In the genomic region with DNA sequence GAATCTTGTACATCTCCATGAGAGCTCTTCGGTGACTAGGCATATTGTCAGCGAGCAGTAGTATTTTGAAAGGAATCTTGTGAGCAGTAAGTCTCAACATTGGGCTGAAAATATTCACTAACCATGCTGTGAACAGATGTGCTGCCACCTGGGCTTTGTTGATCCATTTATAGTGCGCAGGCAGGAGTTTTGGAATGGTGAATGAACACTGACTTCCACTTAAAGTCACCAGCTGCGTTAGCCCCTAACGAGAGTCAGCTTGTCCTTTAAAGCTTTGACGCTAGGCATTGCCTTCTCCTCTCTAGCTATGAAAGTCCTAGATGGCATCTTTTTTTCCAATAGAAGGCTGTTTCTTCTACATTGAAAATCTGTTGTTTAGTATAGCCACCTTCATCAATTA, we compare ENCODE assay signal across 18 cellular contexts. TPM values are rescaled to one million over a fixed set of nuclear protein-coding genes. Genes with fewer than 3 reads are reported as not detected.
A peak's percentile ranks its signal among the peaks of the same experiment; 100 is the strongest.
DNase-seq lines count a peak whose midpoint lies in the region; ATAC-seq, FAIRE-seq and TF ChIP-seq lines count a peak whose summit lies in the region.
"Had no signal": no experiment of that assay in that cellular context is flagged by ENCODE, and none has a peak within 500 bp of the region (broad histone marks: within the 10 kb centered on the region; RNA-seq: fewer than 3 reads in every experiment).

No MANE protein-coding gene starts in this region.

- peaks cover 13% of the 10 kb centered on the region for H3K36me3 Mint-ChIP-seq in natural killer cell
- H3K36me3 Mint-ChIP-seq in natural killer cell treated with Interleukin-12 subunit alpha and Interleukin-12 subunit beta and Interleukin-15 and Interleukin-18, amount 100 ng/mL, for 72 hours: peaks cover 7% of the 10 kb centered on the region

- intact Hi-C loops in natural killer cell (cut with micrococcal nuclease): no loop called here
- intact Hi-C loops in left lung (cut with DNase I): no loop called here
- intact Hi-C loops in pancreas (cut with DNase I): no loop called here

- no peaks in the 10 kb centered on the region for H3K27me3 ChIP-seq in left lung
- H3K27me3 ChIP-seq in pancreas: no peaks in the 10 kb centered on the region

- peak overlapping the region; percentile 100 for H3K27ac ChIP-seq in epithelial cell of prostate
- no peak overlapping the region for H3K27ac ChIP-seq in left lung
- H3K27ac ChIP-seq in pancreas: no peak overlapping the region
- H3K27ac ChIP-seq: C4-2B had no signal

- H3K36me3 ChIP-seq in left lung (peaks cover 0 to 40% of the 10 kb centered on the region in 2 donors), pancreas (peaks cover 0 to 21% (median 0%) of the 10 kb centered on the region in 3 donors)

- H3K4me1 ChIP-seq in left lung: peaks cover 10 to 38% of the 10 kb centered on the region in 2 donors
- H3K4me1 ChIP-seq in pancreas: peaks cover 8 to 16% (median 14%) of the 10 kb centered on the region in 3 donors

- ATAC-seq in natural killer cell: no peak
- ATAC-seq in natural killer cell treated with Interleukin-12 subunit alpha and Interleukin-12 subunit beta and Interleukin-15 and Interleukin-18, amount 100 ng/mL, for 72 hours: no peak
- ATAC-seq in left lung: no peak
- ATAC-seq in pancreas: no peak
- ATAC-seq in esophagus mucosa: no peak

- no peak for TF ChIP-seq CTCF in natural killer cell (IDR thresholded peaks at IDR 0.05)
- TF ChIP-seq CTCF in left lung (IDR thresholded peaks at IDR 0.05): no peak
- no peak for TF ChIP-seq CTCF in pancreas (IDR thresholded peaks at IDR 0.05)

- no peaks in the 10 kb centered on the region for H3K9me3 Mint-ChIP-seq in natural killer cell
- H3K9me3 Mint-ChIP-seq in natural killer cell treated with Interleukin-12 subunit alpha and Interleukin-12 subunit beta and Interleukin-15 and Interleukin-18, amount 100 ng/mL, for 72 hours: no peaks in the 10 kb centered on the region

- H3K27me3 Mint-ChIP-seq in natural killer cell (ENCODE audit: low read depth in 2 of 2): no peaks in the 10 kb centered on the region
- H3K27me3 Mint-ChIP-seq in natural killer cell treated with Interleukin-12 subunit alpha and Interleukin-12 subunit beta and Interleukin-15 and Interleukin-18, amount 100 ng/mL, for 72 hours: no peaks in the 10 kb centered on the region

- peaks cover 0 to 4% of the 10 kb centered on the region in 2 donors for H3K9me3 ChIP-seq in left lung
- H3K9me3 ChIP-seq in pancreas: no peaks in the 10 kb centered on the region

- DNase-seq in natural killer cell (no peak), RKO (ENCODE audit: low spot score) (peak; percentile 58), epithelial cell of prostate (ENCODE audit: low read depth, low spot score) (no peak), left lung (no peak), pancreas (no peak)
- no peak for DNase-seq in natural killer cell treated with Interleukin-12 subunit alpha and Interleukin-12 subunit beta and Interleukin-15 and Interleukin-18, amount 100 ng/mL, for 72 hours (ENCODE audit: low spot score)
- DNase-seq: COR-L47, DMS153, KBM-7, NCI-H1417 treated with DMSO at 0.1 percent for 48 hours, NCI-H2029, NCI-H2171, NCI-H446, NCI-H69 had no signal

- H3K27ac Mint-ChIP-seq in natural killer cell: peak overlapping the region; percentile 90 to 91
- no peak overlapping the region for H3K27ac Mint-ChIP-seq in natural killer cell treated with Interleukin-12 subunit alpha and Interleukin-12 subunit beta and Interleukin-15 and Interleukin-18, amount 100 ng/mL, for 72 hours

- H3K4me3 Mint-ChIP-seq in natural killer cell: no peak overlapping the region
- no peak overlapping the region for H3K4me3 Mint-ChIP-seq in natural killer cell treated with Interleukin-12 subunit alpha and Interleukin-12 subunit beta and Interleukin-15 and Interleukin-18, amount 100 ng/mL, for 72 hours

- WGBS in pancreas, 2 donors: 95 to 97% methylated on average over 6 of the region's 6 CpGs

- H3K4me1 Mint-ChIP-seq in natural killer cell: peaks cover 66 to 75% of the 10 kb centered on the region in 2 donors
- peaks cover 42 to 52% of the 10 kb centered on the region in 2 donors for H3K4me1 Mint-ChIP-seq in natural killer cell treated with Interleukin-12 subunit alpha and Interleukin-12 subunit beta and Interleukin-15 and Interleukin-18, amount 100 ng/mL, for 72 hours (ENCODE audit: low read depth in 2 of 2)

- FAIRE-seq in pancreas (lab: Jason Lieb, UNC): no peak
- FAIRE-seq: GM19239, H54 had no signal

- H3K4me3 ChIP-seq in left lung: no peak overlapping the region
- no peak overlapping the region for H3K4me3 ChIP-seq in pancreas

RNA-seq across cellular contexts. Expression of a gene that starts 4.1 kb away (rescaled TPM):
- 10 to 100 TPM; 38.3 to 47.5 (median 38.9) TPM for total RNA-seq in natural killer cell
- 10 to 100 TPM; 50.2 to 63.3 TPM for total RNA-seq in natural killer cell treated with Interleukin-12 subunit alpha and Interleukin-12 subunit beta and Interleukin-15 and Interleukin-18, amount 100 ng/mL, for 72 hours
- total RNA-seq in left lung: 10 to 100 TPM; 16.6 to 27.0 TPM
- 10 to 100 TPM; 11.3 to 15.3 (median 12.9) TPM for total RNA-seq in pancreas
- polyA plus RNA-seq in pancreas: 10 to 100 TPM; 14.6 to 25.1 TPM
- total RNA-seq in esophagus mucosa: 12.3 TPM

Comparison
In these comparisons a context has a peak if more than half of its experiments do, and no peak if none do; other contexts are left out.
1. H3K27ac Mint-ChIP-seq: peak in natural killer cell (2 of 2); none in natural killer cell treated with Interleukin-12 subunit alpha and Interleukin-12 subunit beta and Interleukin-15 and Interleukin-18, amount 100 ng/mL, for 72 hours (0 of 2).